Comparison of ENCODE assay signal across 8 cellular contexts in the genomic region with DNA sequence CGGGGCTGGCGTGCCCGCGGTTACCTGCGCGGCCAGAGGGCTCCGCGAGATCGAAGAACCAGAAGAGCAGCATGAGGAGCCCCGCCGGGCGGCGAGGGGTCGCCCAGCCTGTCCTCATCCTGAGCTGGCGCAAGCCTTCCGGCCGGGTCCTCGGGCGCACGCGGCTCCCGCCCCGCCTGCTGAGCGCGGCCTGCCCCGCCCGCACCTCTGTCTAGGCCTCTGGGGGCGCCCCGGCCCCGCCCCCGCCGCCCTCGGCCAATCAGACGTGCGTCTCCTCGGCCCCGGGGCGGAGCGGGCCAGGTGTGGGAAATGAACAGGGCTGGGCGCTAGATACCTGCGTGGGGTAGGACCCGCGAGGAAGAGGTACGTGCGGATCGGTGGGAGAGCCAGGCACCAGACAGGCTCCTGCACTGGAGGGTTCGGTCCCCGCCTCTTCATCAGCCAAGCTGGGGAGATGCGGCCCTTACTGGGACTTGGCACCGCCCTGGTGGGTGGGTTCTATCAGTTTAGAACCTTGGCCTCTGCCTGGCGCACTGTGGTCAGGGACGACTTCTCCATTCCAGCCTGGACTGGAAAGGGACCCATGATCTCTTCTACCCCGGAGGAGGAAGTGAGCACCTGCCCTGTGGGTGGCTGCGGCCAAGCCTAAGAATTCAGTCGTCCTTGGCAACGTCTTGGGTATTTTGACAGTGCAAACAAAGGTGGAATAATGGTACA. TPM values are rescaled to one million over a fixed set of nuclear protein-coding genes. Genes with fewer than 3 reads are reported as not detected.
DNase-seq lines count a peak whose midpoint lies in the region; ATAC-seq, FAIRE-seq and TF ChIP-seq lines count a peak whose summit lies in the region.

A gene (minus strand): TSS at position 192 of the 717 bp plus-strand sequence.

- TF ChIP-seq EP300 in GM12878 (IDR thresholded peaks at IDR 0.05; ENCODE audit: borderline replicate concordance in 1 of 2, control insufficient read depth in 1 of 2, low read depth in 2 of 2, low read length in 2 of 2): peak; percentile 29 to 58; a peak in 2 of 4 replicates

- TF ChIP-seq POLR2A in GM12878 (IDR thresholded peaks at IDR 0.05; ENCODE audit: low read depth, low read length): peak; percentile 93

- POLR2A ChIA-PET in AG04449 (lab: Yijun Ruan, JAX): no interaction called here
- POLR2A ChIA-PET in GM12878 (lab: Charles Lee): interaction anchor here (0.6 to 46.2 kb wide), 6 partner anchors 5 to 773 kb away, joined by 3 to 840 read pairs (median 7); a partner anchor contains a TSS

- peaks cover 21% of the 10 kb centered on the region for H3K4me1 ChIP-seq in GM12878 (ENCODE audit: control insufficient read depth, insufficient read depth, low read length)
- H3K4me1 ChIP-seq in keratinocyte (ENCODE audit: control insufficient read depth, extremely low read depth, insufficient read depth, low read length): peaks cover 4% of the 10 kb centered on the region

- TF ChIP-seq RAD21 in GM12878 (IDR thresholded peaks at IDR 0.05; ENCODE audit: insufficient read depth, low read depth, low read length): no peak

- H3K27ac ChIP-seq in GM12878 (ENCODE audit: control insufficient read depth, insufficient read depth) (peak within 1 kb of the TSS; percentile 83), keratinocyte (ENCODE audit: control insufficient read depth, insufficient read depth, low read length) (no peak within 1 kb of the TSS)

- H2AFZ ChIP-seq in GM12878 (ENCODE audit: control insufficient read depth, low read depth, low read length) (peak within 1 kb of the TSS; percentile 82), keratinocyte (ENCODE audit: control insufficient read depth, low read length) (peak within 1 kb of the TSS; percentile 74)

- H3K36me3 ChIP-seq in GM12878 (ENCODE audit: control insufficient read depth in 2 of 2, insufficient read depth in 2 of 2, low read length in 1 of 2) (peaks cover 0 to 6% of the 10 kb centered on the region in 2 experiments; a peak in 2 of 4 replicates), keratinocyte (ENCODE audit: control insufficient read depth in 2 of 2, extremely low read depth in 1 of 2, insufficient read depth in 2 of 2, low read length in 2 of 2) (no peaks in the 10 kb centered on the region)

- CTCF ChIA-PET in AG04449 (lab: Yijun Ruan, JAX): no interaction called here
- CTCF ChIA-PET in GM12878 (lab: Yijun Ruan, JAX): interaction anchor here (1.0 to 22.7 kb wide), 6 partner anchors 9 to 35 kb away, joined by 3 to 335 read pairs (median 9); no protein-coding TSS in a partner anchor

- H3K4me3 ChIP-seq in AG04449 (ENCODE audit: low read depth, low read length) (peak within 1 kb of the TSS; percentile 21), GM12878 (peak within 1 kb of the TSS; percentile 94), keratinocyte (ENCODE audit: control insufficient read depth in 2 of 3, extremely low read depth in 1 of 3, insufficient read depth in 2 of 3, low read depth in 1 of 3, low read length in 3 of 3) (peak within 1 kb of the TSS in 2 of 3 experiments; percentile 1 to 32)

- H3K9ac ChIP-seq in GM12878 (ENCODE audit: control insufficient read depth, insufficient read depth, low read length) (peak within 1 kb of the TSS; percentile 79), keratinocyte (ENCODE audit: control insufficient read depth, extremely low read depth, insufficient read depth, low read length) (no peak within 1 kb of the TSS)

- H3K79me2 ChIP-seq in GM12878 (ENCODE audit: control insufficient read depth, insufficient read depth, low read length) (peaks cover 46% of the 10 kb centered on the region), keratinocyte (ENCODE audit: control insufficient read depth, insufficient read depth, low read length) (no peaks in the 10 kb centered on the region)

- H4K20me1 ChIP-seq in GM12878 (ENCODE audit: control insufficient read depth, insufficient read depth): no peaks in the 10 kb centered on the region
- H4K20me1 ChIP-seq in keratinocyte (ENCODE audit: control insufficient read depth, extremely low read depth, insufficient read depth, low read length): no peaks in the 10 kb centered on the region

- H3K27me3 ChIP-seq in GM12878 (replicated peaks in 1 of 2; ENCODE audit: control insufficient read depth in 2 of 2, insufficient read depth in 2 of 2, low read length in 1 of 2) (no peaks in the 10 kb centered on the region), keratinocyte (ENCODE audit: control insufficient read depth, extremely low read depth, insufficient read depth, low read length) (peaks cover 5% of the 10 kb centered on the region)

- BruUV-seq in GM12878 (replicated peaks; lab: Mats Ljungman, UMichigan): no TSS peak

- 2% methylated on average over 52 of the region's 56 CpGs for WGBS in GM12878 (ENCODE audit: insufficient coverage, insufficient replicate concordance, low lambda C conversion rate, missing lambda C conversion rate)

- no peak for TF ChIP-seq CTCF in AG04449 (IDR thresholded peaks at IDR 0.05; ENCODE audit: insufficient read depth, low read length, missing control alignments)
- no peak for TF ChIP-seq CTCF in GM12878 (IDR thresholded peaks at IDR 0.05 in 2 of 3, conservative IDR thresholded peaks at IDR 0.05 in 1 of 3; ENCODE audit: control insufficient read depth in 2 of 3, extremely low read depth in 1 of 3, insufficient read depth in 1 of 3, low read depth in 3 of 3, low read length in 3 of 3)
- no peak for TF ChIP-seq CTCF in keratinocyte (optimal IDR thresholded peaks at IDR 0.05 in 1 of 3, IDR thresholded peaks at IDR 0.05 in 1 of 3, conservative IDR thresholded peaks at IDR 0.05 in 1 of 3; ENCODE audit: extremely low read depth in 1 of 3, insufficient read depth in 2 of 3, low read length in 3 of 3)

- H3K9me3 ChIP-seq in GM12878 (replicated peaks; ENCODE audit: control insufficient read depth, insufficient read depth, low read length): no peaks in the 10 kb centered on the region
- H3K9me3 ChIP-seq in keratinocyte (ENCODE audit: control insufficient read depth, low read depth, low read length): no peaks in the 10 kb centered on the region

- dilution Hi-C loops in keratinocyte (cut with MboI; ENCODE audit: extremely low pct_ligation_motif_present, low sequenced_read_pairs): no loop called here

- SMC1A ChIA-PET in GM12878 (lab: Charles Lee; ENCODE audit: uncharacterized antibody, unreplicated experiment): interaction anchor here (1.5 to 51.7 kb wide), 3 partner anchors 3 to 54 kb away, joined by 3 to 1536 read pairs (median 1536); a partner anchor contains a TSS

- no peaks in the 10 kb centered on the region for H3K9me1 ChIP-seq in keratinocyte (ENCODE audit: control insufficient read depth, extremely low read depth, insufficient read depth, low read length)

- in situ Hi-C loops in GM12878 (cut with MboI): no loop called here

- RAD21 ChIA-PET in GM12878 (lab: Charles Lee; ENCODE audit: unreplicated experiment): interaction anchor here (0.6 to 11.6 kb wide), 8 partner anchors 10 to 108 kb away, joined by 3 to 137 read pairs (median 10); no protein-coding TSS in a partner anchor

- FAIRE-seq in GM12878 (lab: Jason Lieb, UNC): no peak
- no peak for FAIRE-seq in keratinocyte (lab: Jason Lieb, UNC)

- intact Hi-C loops in GM12878 (cut with micrococcal nuclease; ENCODE audit: unreplicated experiment): loop anchor here (2.0 kb wide), 1 partner anchor 58 kb away; no protein-coding TSS in a partner anchor

- ATAC-seq in GM19035 (IDR thresholded peaks at IDR 0.05; ENCODE audit: unreplicated experiment): peak; percentile 86
- ATAC-seq in HG03378 (IDR thresholded peaks at IDR 0.05; ENCODE audit: unreplicated experiment): peak; percentile 72
- peak; percentile 82 for ATAC-seq in GM12878

- DNase-seq in AG04449 (ENCODE audit: low read depth, low spot score) (no peak), T-helper 2 cell (peak; percentile 70 to 91 (median 77)), GM12878 (ENCODE audit: low read depth, low spot score) (no peak), keratinocyte (ENCODE audit: low read depth, low spot score) (no peak), NCI-H446 treated with DMSO at 0.1 percent for 48 hours (lab: John Stamatoyannopoulos, UW) (no peak)
- DNase-seq in stimulated activated CD4-positive, alpha-beta T cell treated with anti-CD3 and anti-CD28 coated beads, Interleukin-1b, Interleukin-23, amount 100 ng/mL, for 24 hours (ENCODE audit: low read depth in 4 of 4, low spot score in 1 of 4): peak; percentile 45 to 75 (median 60)

- H3K4me2 ChIP-seq in GM12878 (ENCODE audit: control insufficient read depth, insufficient read depth) (peak within 1 kb of the TSS; percentile 94), keratinocyte (ENCODE audit: control insufficient read depth, extremely low read depth, insufficient read depth, low read depth, low read length) (peak within 1 kb of the TSS; percentile 82)

TF ChIP-seq in GM12878, 131 proteins besides CTCF, POLR2A, EP300 and RAD21 (continues in another document):
- TF ChIP-seq ZSCAN29 (IDR thresholded peaks at IDR 0.05) (no peak), CBX3 (IDR thresholded peaks at IDR 0.05; ENCODE audit: borderline replicate concordance, low read depth) (no peak), MTA3 (IDR thresholded peaks at IDR 0.05; ENCODE audit: borderline replicate concordance, low read length) (no peak)

RNA-seq across cellular contexts. Expression of the gene that starts here (rescaled TPM):
- 524 and 549 TPM in 2 replicates for total RNA-seq in GM12878 (2013; cell fraction: nucleolus; rRNA removed)
- total RNA-seq in GM12878 (2014; rRNA removed) (89.9 and 105 TPM in 2 replicates), GM12878 (2014; rRNA removed; fragmentation: Illumina TruSeq; extraction: Trizol) (91.0 and 96.4 TPM in 2 replicates), GM12878 (2021) (61.1 and 65.2 TPM in 2 replicates)
- polyA plus RNA-seq in GM12878 (2011; ENCODE audit: low read depth): 29.9 TPM
- polyA plus RNA-seq in GM12878 (2011; rRNA removed) (112 and 124 TPM in 2 replicates), GM12878 (2014; fragmentation: Illumina TruSeq; extraction: Trizol) (87.3 and 115 TPM in 2 replicates), GM12878 (2014; fragmentation: Nextera tagmentation; extraction: Ambion mirVana) (10 to 100 TPM; 17.6 to 17.8 TPM), GM12878 (2014; rRNA removed) (52.2 and 64.8 TPM in 2 replicates), GM12878 (2016; fragmentation: Nextera tagmentation; extraction: Ambion mirVana) (10 to 100 TPM; 48.7 to 55.4 TPM), keratinocyte (0.22 to 0.79 TPM (median 0.41 TPM) in 3 replicates)
- polyA plus RNA-seq in GM12878 (2011; cell fraction: cytosol; rRNA removed): 69.4 and 74.5 TPM in 2 replicates
- polyA plus RNA-seq in GM12878 (2011; cell fraction: nucleus; rRNA removed): 69.0 and 84.1 TPM in 2 replicates
- 35.4 and 61.7 TPM in 2 replicates for polyA plus RNA-seq in GM12878 (2012)
- polyA minus RNA-seq in GM12878 (2011; rRNA and poly(A)+ RNA removed): 155 and 171 TPM in 2 replicates
- 26.6 and 28.9 TPM in 2 replicates for polyA minus RNA-seq in GM12878 (2011; cell fraction: cytosol; rRNA and poly(A)+ RNA removed)
- 178 and 224 TPM in 2 replicates for polyA minus RNA-seq in GM12878 (2011; cell fraction: nucleus; rRNA and poly(A)+ RNA removed)
- polyA plus RNA-seq in keratinocyte (2011; ENCODE audit: low read depth): not detected
- polyA plus RNA-seq in keratinocyte (2011; cell fraction: cytosol; rRNA removed): 0.09 and 0.27 TPM in 2 replicates
- 0.62 and 1.2 TPM in 2 replicates for polyA plus RNA-seq in keratinocyte (2011; cell fraction: nucleus; rRNA removed)
- 0.27 and 0.47 TPM in 2 replicates for polyA plus RNA-seq in keratinocyte (2012; ENCODE audit: low replicate concordance)
- polyA minus RNA-seq in keratinocyte: 0.74 to 0.76 TPM in 2 of 3 replicates, not detected in the other
- polyA minus RNA-seq in keratinocyte (2011; cell fraction: cytosol; rRNA and poly(A)+ RNA removed): not detected
- 0.63 and 4.1 TPM in 2 replicates for polyA minus RNA-seq in keratinocyte (2011; cell fraction: nucleus; rRNA and poly(A)+ RNA removed)

Comparison
In these comparisons a context has a peak if more than half of its experiments do, and no peak if none do; other contexts are left out.
1. RNA of the gene that starts here (polyA plus RNA-seq): 17.6 to 124 TPM in GM12878; 0.09 to 1.2 TPM in keratinocyte; every median in the first group is over 4 times any median in the second.
2. DNase-seq: peak in T-helper 2 cell (5 of 5) and stimulated activated CD4-positive, alpha-beta T cell treated with anti-CD3 and anti-CD28 coated beads, Interleukin-1b, Interleukin-23, amount 100 ng/mL, for 24 hours (4 of 4); none in AG04449 (single experiment), GM12878 (single experiment), keratinocyte (single experiment) and NCI-H446 treated with DMSO at 0.1 percent for 48 hours (single experiment).
3. H3K4me3 ChIP-seq: peak in every context shown above with its lines; median percentile 94 in GM12878; 21 in AG04449; 16 in keratinocyte.
4. Peak in every context shown above with its lines, with median percentiles within 50 percentile points of each other: ATAC-seq.